ENCODE assay signal across 13 cellular contexts in the genomic region with DNA sequence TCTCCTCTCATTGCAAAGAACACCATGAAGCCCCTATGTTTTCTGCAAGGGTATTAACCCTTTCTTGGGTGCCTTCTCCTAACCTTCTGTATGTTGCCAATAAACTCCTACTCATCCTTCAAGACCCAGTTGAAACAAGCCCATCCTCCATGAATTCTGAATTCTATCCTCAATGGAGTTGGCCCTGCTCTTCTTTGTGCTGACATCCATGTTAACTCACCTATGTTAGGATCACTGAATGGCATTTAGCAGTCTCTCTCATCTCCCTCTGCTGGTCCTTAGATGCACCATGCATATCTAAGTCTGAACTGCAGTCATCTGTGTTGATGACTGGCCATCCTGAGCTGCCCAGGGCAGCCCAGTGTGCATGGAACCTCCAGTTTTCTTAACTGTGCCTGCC.
DNase-seq lines count a peak whose midpoint lies in the region; ATAC-seq, FAIRE-seq and TF ChIP-seq lines count a peak whose summit lies in the region.
"Had no signal": no experiment of that assay in that cellular context is flagged by ENCODE, and none has a peak within 500 bp of the region (broad histone marks: within the 10 kb centered on the region; RNA-seq: fewer than 3 reads in every experiment).

No MANE protein-coding gene starts in this region.

- H3K4me2 ChIP-seq in keratinocyte (ENCODE audit: control insufficient read depth, extremely low read depth, insufficient read depth, low read depth, low read length) = no peak overlapping the region

- peaks cover 0 to 4% (median 0%) of the 10 kb centered on the region in 5 donors for H3K27me3 Mint-ChIP-seq in naive thymus-derived CD4-positive, alpha-beta T cell
- no peaks in the 10 kb centered on the region for H3K27me3 Mint-ChIP-seq in CD4-positive, alpha-beta memory T cell

- intact Hi-C loops in naive thymus-derived CD4-positive, alpha-beta T cell (cut with micrococcal nuclease) = no loop called here
- intact Hi-C loops in CD4-positive, alpha-beta memory T cell (cut with micrococcal nuclease) = no loop called here

- H3K4me3 Mint-ChIP-seq in naive thymus-derived CD4-positive, alpha-beta T cell = no peak overlapping the region
- no peak overlapping the region for H3K4me3 Mint-ChIP-seq in CD4-positive, alpha-beta memory T cell

- H3K4me1 ChIP-seq in BE2C (peaks cover 7% of the 10 kb centered on the region), HEK293 (ENCODE audit: control insufficient read depth, insufficient read depth, low read length) (no peaks in the 10 kb centered on the region), keratinocyte (ENCODE audit: control insufficient read depth, extremely low read depth, insufficient read depth, low read length) (peaks cover 7% of the 10 kb centered on the region)
- H3K4me1 ChIP-seq in naive thymus-derived CD4-positive, alpha-beta T cell (ENCODE audit: control insufficient read depth in 2 of 2, insufficient read depth in 2 of 2, low read length in 2 of 2) = no peaks in the 10 kb centered on the region
- no peaks in the 10 kb centered on the region for H3K4me1 ChIP-seq in CD4-positive, alpha-beta memory T cell (ENCODE audit: insufficient read depth, low read length)

- peaks cover 0 to 2% (median 0%) of the 10 kb centered on the region in 7 donors for H3K4me1 Mint-ChIP-seq in naive thymus-derived CD4-positive, alpha-beta T cell
- peaks cover 0 to 3% (median 0%) of the 10 kb centered on the region in 4 donors for H3K4me1 Mint-ChIP-seq in CD4-positive, alpha-beta memory T cell

- CTCF ChIA-PET in HEK293 (lab: Yijun Ruan, JAX) = interaction anchor here (0.6 to 1.0 kb wide), 3 partner anchors 14 to 238 kb away, joined by 3 to 5 read pairs (median 3); no protein-coding TSS in a partner anchor
- CTCF ChIA-PET in naive thymus-derived CD4-positive, alpha-beta T cell (lab: Charles Lee) = no interaction called here
- CTCF ChIA-PET in CD4-positive, alpha-beta memory T cell (lab: Charles Lee; ENCODE audit: partially characterized antibody) = interaction anchor here (0.7 kb wide), 1 partner anchor 43 kb away, joined by 3 read pairs; no protein-coding TSS in a partner anchor

- no peaks in the 10 kb centered on the region for H3K79me2 ChIP-seq in keratinocyte (ENCODE audit: control insufficient read depth, insufficient read depth, low read length)

- peak overlapping the region in 1 of 9 donors; percentile 45 for H3K27ac Mint-ChIP-seq in naive thymus-derived CD4-positive, alpha-beta T cell
- H3K27ac Mint-ChIP-seq in CD4-positive, alpha-beta memory T cell = no peak overlapping the region

- ATAC-seq in GM21786 (IDR thresholded peaks at IDR 0.05; ENCODE audit: unreplicated experiment) = no peak
- no peak for ATAC-seq in naive thymus-derived CD4-positive, alpha-beta T cell
- ATAC-seq in GM21576 (IDR thresholded peaks at IDR 0.05; ENCODE audit: unreplicated experiment) = no peak

- H3K36me3 ChIP-seq in BE2C (no peaks in the 10 kb centered on the region), HEK293 (ENCODE audit: control insufficient read depth in 2 of 2, insufficient read depth in 1 of 2, low read length in 2 of 2) (no peaks in the 10 kb centered on the region), keratinocyte (ENCODE audit: control insufficient read depth in 2 of 2, extremely low read depth in 1 of 2, insufficient read depth in 2 of 2, low read length in 2 of 2) (no peaks in the 10 kb centered on the region)
- no peaks in the 10 kb centered on the region for H3K36me3 ChIP-seq in naive thymus-derived CD4-positive, alpha-beta T cell (ENCODE audit: control insufficient read depth in 2 of 3, insufficient read depth in 3 of 3, low read length in 3 of 3)
- H3K36me3 ChIP-seq in CD4-positive, alpha-beta memory T cell (ENCODE audit: insufficient read depth, low read length) = no peaks in the 10 kb centered on the region

- H3K27me3 ChIP-seq in BE2C = no peaks in the 10 kb centered on the region
- no peaks in the 10 kb centered on the region for H3K27me3 ChIP-seq in keratinocyte (ENCODE audit: control insufficient read depth, extremely low read depth, insufficient read depth, low read length)
- H3K27me3 ChIP-seq in naive thymus-derived CD4-positive, alpha-beta T cell (ENCODE audit: control insufficient read depth in 2 of 2, insufficient read depth in 2 of 2, low read length in 2 of 2) = no peaks in the 10 kb centered on the region
- H3K27me3 ChIP-seq in CD4-positive, alpha-beta memory T cell (ENCODE audit: insufficient read depth, low read length) = no peaks in the 10 kb centered on the region

- no peaks in the 10 kb centered on the region for H4K20me1 ChIP-seq in keratinocyte (ENCODE audit: control insufficient read depth, extremely low read depth, insufficient read depth, low read length)

- peaks cover 0 to 2% (median 0%) of the 10 kb centered on the region in 11 donors for H3K9me3 Mint-ChIP-seq in naive thymus-derived CD4-positive, alpha-beta T cell
- H3K9me3 Mint-ChIP-seq in CD4-positive, alpha-beta memory T cell = peaks cover 0 to 2% (median 0%) of the 10 kb centered on the region in 8 donors

- H3K9ac ChIP-seq in keratinocyte (ENCODE audit: control insufficient read depth, extremely low read depth, insufficient read depth, low read length) = no peak overlapping the region

- POLR2A ChIA-PET in HEK293 (lab: Yijun Ruan, JAX) = no interaction called here
- POLR2A ChIA-PET in naive thymus-derived CD4-positive, alpha-beta T cell (lab: Charles Lee) = no interaction called here
- POLR2A ChIA-PET in CD4-positive, alpha-beta memory T cell (lab: Charles Lee; ENCODE audit: partially characterized antibody) = no interaction called here

- in situ Hi-C loops in SK-MEL-5 (cut with HindIII; ENCODE audit: low pct_unique_long_range_greater_than_20kb, low sequenced_read_pairs) = no loop called here

- dilution Hi-C loops in keratinocyte (cut with MboI; ENCODE audit: extremely low pct_ligation_motif_present, low sequenced_read_pairs) = no loop called here

- DNase-seq in BE2C (no peak), SK-MEL-5 (ENCODE audit: low read depth, low spot score) (peak; percentile 18), keratinocyte (ENCODE audit: low read depth, low spot score) (no peak)
- DNase-seq in naive thymus-derived CD4-positive, alpha-beta T cell = no peak
- no peak for DNase-seq in CD4-positive, alpha-beta memory T cell
- DNase-seq: activated CD4-positive, alpha-beta T cell treated with anti-CD3 and anti-CD28 coated beads, Interleukin-2, amount 50 U/mL, for 48 hours; foreskin fibroblast; NCI-H345; posterior cingulate gyrus had no signal

- FAIRE-seq in keratinocyte (lab: Jason Lieb, UNC) = no peak
- FAIRE-seq: astrocyte had no signal

- H3K36me3 Mint-ChIP-seq in naive thymus-derived CD4-positive, alpha-beta T cell = peaks cover 0 to 27% (median 8%) of the 10 kb centered on the region in 5 donors
- H3K36me3 Mint-ChIP-seq in CD4-positive, alpha-beta memory T cell = peaks cover 7 to 38% of the 10 kb centered on the region in 2 donors

- no peak overlapping the region for H3K4me3 ChIP-seq in BE2C (ENCODE audit: low read depth, low read length)
- H3K4me3 ChIP-seq in HEK293 (ENCODE audit: low read depth, low read length) = no peak overlapping the region
- H3K4me3 ChIP-seq in keratinocyte (ENCODE audit: control insufficient read depth in 2 of 3, extremely low read depth in 1 of 3, insufficient read depth in 2 of 3, low read depth in 1 of 3, low read length in 3 of 3) = no peak overlapping the region
- H3K4me3 ChIP-seq in naive thymus-derived CD4-positive, alpha-beta T cell (ENCODE audit: low read length) = no peak overlapping the region
- H3K4me3 ChIP-seq in CD4-positive, alpha-beta memory T cell (ENCODE audit: low read length in 2 of 2) = no peak overlapping the region

- TF ChIP-seq CTCF in BE2C (IDR thresholded peaks at IDR 0.05; ENCODE audit: low read depth, low read length) = peak; percentile 48
- TF ChIP-seq CTCF in HEK293 (tag by site-specific recombination; IDR thresholded peaks at IDR 0.05) = peak; percentile 14; the same call in 1 of the 2 replicates
- peak; percentile 13 to 35 (median 17) for TF ChIP-seq CTCF in keratinocyte (optimal IDR thresholded peaks at IDR 0.05 in 1 of 3, IDR thresholded peaks at IDR 0.05 in 1 of 3, conservative IDR thresholded peaks at IDR 0.05 in 1 of 3; ENCODE audit: extremely low read depth in 1 of 3, insufficient read depth in 2 of 3, low read length in 3 of 3)

- no peak overlapping the region for H3K27ac ChIP-seq in HEK293 (ENCODE audit: extremely low read depth, low read depth, low read length)
- no peak overlapping the region for H3K27ac ChIP-seq in keratinocyte (ENCODE audit: control insufficient read depth, insufficient read depth, low read length)
- no peak overlapping the region for H3K27ac ChIP-seq in naive thymus-derived CD4-positive, alpha-beta T cell (ENCODE audit: low read depth, low read length)
- H3K27ac ChIP-seq in CD4-positive, alpha-beta memory T cell (ENCODE audit: low read depth, low read length) = no peak overlapping the region

- H3K9me3 ChIP-seq in BE2C (no peaks in the 10 kb centered on the region), HEK293 (ENCODE audit: control insufficient read depth, insufficient read depth, low read depth, low read length) (no peaks in the 10 kb centered on the region), keratinocyte (ENCODE audit: control insufficient read depth, low read depth, low read length) (no peaks in the 10 kb centered on the region)
- H3K9me3 ChIP-seq in naive thymus-derived CD4-positive, alpha-beta T cell (ENCODE audit: control insufficient read depth in 2 of 3, low read length in 3 of 3) = no peaks in the 10 kb centered on the region
- no peaks in the 10 kb centered on the region for H3K9me3 ChIP-seq in CD4-positive, alpha-beta memory T cell (ENCODE audit: control insufficient read depth in 1 of 2, low read length in 2 of 2)

- no peaks in the 10 kb centered on the region for H3K9me1 ChIP-seq in keratinocyte (ENCODE audit: control insufficient read depth, extremely low read depth, insufficient read depth, low read length)

- no peak overlapping the region for H2AFZ ChIP-seq in keratinocyte (ENCODE audit: control insufficient read depth, low read length)

TF ChIP-seq in HEK293, 187 proteins besides CTCF, POLR2A, EP300 and RAD21:
- peak; percentile 75 for TF ChIP-seq ZFP3 (tag by site-specific recombination; IDR thresholded peaks at IDR 0.05; ENCODE audit: low read depth)
- TF ChIP-seq ZNF292 (tag by site-specific recombination; IDR thresholded peaks at IDR 0.05; ENCODE audit: borderline replicate concordance, low read depth) = no peak
